ENCODE assay signal across 26 cellular contexts in the genomic region with DNA sequence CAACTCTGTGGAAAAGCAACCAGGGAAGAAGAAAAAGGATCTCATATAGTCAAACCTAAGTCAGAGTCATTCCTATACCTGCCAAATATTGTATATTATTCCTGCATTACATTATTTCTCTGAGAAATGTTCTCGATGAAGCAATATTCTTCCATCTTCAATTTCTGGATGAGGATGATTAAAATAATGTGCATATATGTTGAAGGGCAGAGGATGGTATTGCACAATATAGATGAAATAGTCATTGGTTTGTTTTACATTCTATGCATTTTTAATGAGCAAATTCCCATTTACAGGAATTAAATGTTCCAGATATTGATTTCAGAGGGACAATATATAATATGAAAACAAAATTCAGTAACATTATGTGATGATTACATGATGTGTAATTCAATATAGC.
DNase-seq lines count a peak whose midpoint lies in the region; ATAC-seq, FAIRE-seq and TF ChIP-seq lines count a peak whose summit lies in the region.
"Had no signal": no experiment of that assay in that cellular context is flagged by ENCODE, and none has a peak within 500 bp of the region (broad histone marks: within the 10 kb centered on the region; RNA-seq: fewer than 3 reads in every experiment).

No MANE protein-coding gene starts in this region.

- H3K27me3 ChIP-seq in H9 (ENCODE audit: insufficient read depth, low read length), result no peaks in the 10 kb centered on the region
- H3K27me3 ChIP-seq in IMR-90 (ENCODE audit: control insufficient read depth, insufficient read depth, low read length), result no peaks in the 10 kb centered on the region
- no peaks in the 10 kb centered on the region for H3K27me3 ChIP-seq in H1 (replicated peaks in 1 of 4; ENCODE audit: control insufficient read depth in 3 of 4, extremely low read depth in 1 of 4, insufficient read depth in 3 of 4, low read length in 3 of 4)
- H3K27me3 ChIP-seq: BE2C, BLaER1 had no signal

- H3K23ac ChIP-seq in H9 (ENCODE audit: insufficient read length, low read depth, low read length) (no peak overlapping the region), IMR-90 (ENCODE audit: low read depth, low read length) (no peak overlapping the region), H1 (ENCODE audit: insufficient read length) (no peak overlapping the region)

- no peak overlapping the region for H3K14ac ChIP-seq in H9 (ENCODE audit: insufficient read depth, low read length)
- H3K14ac ChIP-seq in IMR-90 (replicated peaks; ENCODE audit: low read depth, low read length), result no peak overlapping the region
- H3K14ac ChIP-seq in H1 (ENCODE audit: insufficient read length), result no peak overlapping the region

- H3K4ac ChIP-seq in H9 (ENCODE audit: low read depth, low read length) (no peak overlapping the region), IMR-90 (ENCODE audit: low read depth, low read length) (no peak overlapping the region), H1 (replicated peaks; ENCODE audit: insufficient read length, low read depth, low read length) (no peak overlapping the region)

- BruUV-seq in IMR-90 (replicated peaks; lab: Mats Ljungman, UMichigan), result no TSS peak

- TF ChIP-seq CTCF in H9 (conservative IDR thresholded peaks at IDR 0.05), result no peak
- TF ChIP-seq CTCF in IMR-90 (conservative IDR thresholded peaks at IDR 0.05; ENCODE audit: low read depth, low read length), result no peak
- no peak for TF ChIP-seq CTCF in H1 (IDR thresholded peaks at IDR 0.05; ENCODE audit: control extremely low read depth in 1 of 3, insufficient read depth in 1 of 3, low read depth in 1 of 3, low read length in 3 of 3)
- no peak for TF ChIP-seq CTCF in osteocyte (IDR thresholded peaks at IDR 0.05)

- H4K20me1 ChIP-seq in H9 (ENCODE audit: control insufficient read depth, insufficient read depth, insufficient read length), result no peaks in the 10 kb centered on the region
- no peaks in the 10 kb centered on the region for H4K20me1 ChIP-seq in IMR-90 (ENCODE audit: insufficient read depth, low read length)
- H4K20me1 ChIP-seq in H1 (replicated peaks in 1 of 2; ENCODE audit: control insufficient read depth in 1 of 2, insufficient read depth in 2 of 2, low read length in 2 of 2), result no peaks in the 10 kb centered on the region
- H4K20me1 ChIP-seq: BLaER1 had no signal

- H2BK5ac ChIP-seq in H9 (ENCODE audit: insufficient read length, low read length), result no peak overlapping the region
- no peak overlapping the region for H2BK5ac ChIP-seq in IMR-90 (ENCODE audit: low read depth, low read length, poor library complexity, severe bottlenecking)
- H2BK5ac ChIP-seq in H1 (ENCODE audit: low read depth, low read length), result no peak overlapping the region

- H4K91ac ChIP-seq in H9 (ENCODE audit: insufficient read length, low read depth, low read length), result no peak overlapping the region
- no peak overlapping the region for H4K91ac ChIP-seq in IMR-90 (ENCODE audit: insufficient read depth, low read depth, low read length)
- H4K91ac ChIP-seq in H1 (replicated peaks; ENCODE audit: insufficient read length, low read length), result no peak overlapping the region

- H2BK120ac ChIP-seq in H9 (ENCODE audit: low read depth, low read length, poor library complexity, severe bottlenecking) (no peak overlapping the region), IMR-90 (ENCODE audit: low read depth, low read length) (no peak overlapping the region), H1 (replicated peaks; ENCODE audit: low read depth, low read length) (no peak overlapping the region)

- H2BK15ac ChIP-seq in H9 (ENCODE audit: low read depth, low read length) (no peak overlapping the region), IMR-90 (ENCODE audit: low read depth, low read length) (no peak overlapping the region), H1 (ENCODE audit: low read length) (no peak overlapping the region)

- no peaks in the 10 kb centered on the region for H3K9me3 ChIP-seq in H9 (ENCODE audit: control insufficient read depth, low read depth, low read length)
- H3K9me3 ChIP-seq in IMR-90 (ENCODE audit: control insufficient read depth, insufficient read depth, low read length), result no peaks in the 10 kb centered on the region
- H3K9me3 ChIP-seq in H1 (ENCODE audit: insufficient read depth in 2 of 2, low read depth in 1 of 2, low read length in 1 of 2), result no peaks in the 10 kb centered on the region
- H3K9me3 ChIP-seq: BE2C, BLaER1 had no signal

- H3K23me2 ChIP-seq in H9 (ENCODE audit: insufficient read length, low read depth, low read length, poor library complexity, severe bottlenecking), result no peaks in the 10 kb centered on the region
- H3K23me2 ChIP-seq in H1 (ENCODE audit: low read depth, low read length), result no peaks in the 10 kb centered on the region

- H3K56ac ChIP-seq in H9 (ENCODE audit: insufficient read length, low read depth, low read length) (no peak overlapping the region), IMR-90 (ENCODE audit: extremely low read depth, insufficient read depth, low read length) (no peak overlapping the region), H1 (replicated peaks; ENCODE audit: insufficient read length, low read depth, low read length) (no peak overlapping the region)

- no peak overlapping the region for H2AK9ac ChIP-seq in IMR-90 (replicated peaks; ENCODE audit: low read depth, low read length, poor library complexity)

- intact Hi-C loops in IMR-90 (cut with micrococcal nuclease), result no loop called here

- H3K4me3 ChIP-seq in IMR-90 (ENCODE audit: insufficient read depth, low read depth, low read length) (no peak overlapping the region), H1 (ENCODE audit: extremely low read depth in 1 of 4, insufficient read depth in 2 of 4, low read depth in 3 of 4, low read length in 4 of 4) (no peak overlapping the region)
- H3K4me3 ChIP-seq: BLaER1, GM12878 had no signal

- peaks cover 0 to under 1% (median 0%) of the 10 kb centered on the region in 3 experiments; a peak in 4 of 7 replicates for H3K36me3 Mint-ChIP-seq in H9 (ENCODE audit: insufficient read depth in 1 of 3, low read depth in 3 of 3)
- H3K36me3 Mint-ChIP-seq in osteocyte (ENCODE audit: unreplicated experiment), result no peaks in the 10 kb centered on the region
- no peaks in the 10 kb centered on the region for H3K36me3 Mint-ChIP-seq in stimulated activated naive B cell treated with anti-CD40 and anti-IgM and Interleukin-4, amounts not matched to agents 10 μg/mL and 1 μg/mL and 100 μg/mL, for 72 hours
- H3K36me3 Mint-ChIP-seq: CD14-positive monocyte; CD4-positive, alpha-beta memory T cell; CD4-positive, CD25-positive, alpha-beta regulatory T cell; CD8-positive, alpha-beta memory T cell had no signal

- H3K79me1 ChIP-seq in H9 (ENCODE audit: insufficient read depth, low read depth, low read length, poor library complexity, severe bottlenecking), result no peaks in the 10 kb centered on the region
- H3K79me1 ChIP-seq in IMR-90 (ENCODE audit: low read depth in 1 of 2, low read length in 2 of 2), result no peaks in the 10 kb centered on the region
- no peaks in the 10 kb centered on the region for H3K79me1 ChIP-seq in H1 (ENCODE audit: low read depth, low read length)

- no peak for TF ChIP-seq RAD21 in IMR-90 (IDR thresholded peaks at IDR 0.05; ENCODE audit: low read length)
- TF ChIP-seq RAD21 in H1 (IDR thresholded peaks at IDR 0.05 in 1 of 2, conservative IDR thresholded peaks at IDR 0.05 in 1 of 2; ENCODE audit: low read depth in 2 of 2, low read length in 2 of 2), result no peak

- H3K4me1 Mint-ChIP-seq in H9 (peaks cover 15 to 17% of the 10 kb centered on the region in 2 experiments), osteocyte (ENCODE audit: unreplicated experiment) (no peaks in the 10 kb centered on the region)
- H3K4me1 Mint-ChIP-seq in stimulated activated naive B cell treated with anti-CD40 and anti-IgM and Interleukin-4, amounts not matched to agents 10 μg/mL and 1 μg/mL and 100 μg/mL, for 72 hours, result no peaks in the 10 kb centered on the region
- H3K4me1 Mint-ChIP-seq: CD4-positive, alpha-beta memory T cell; CD4-positive, CD25-positive, alpha-beta regulatory T cell; CD8-positive, alpha-beta memory T cell had no signal

- H3K79me2 ChIP-seq in H9 (ENCODE audit: insufficient read depth, low read length) (no peaks in the 10 kb centered on the region), H1 (ENCODE audit: control insufficient read depth in 1 of 2, insufficient read depth in 2 of 2, low read length in 2 of 2) (no peaks in the 10 kb centered on the region)

- H3K9me3 Mint-ChIP-seq in H9 (no peaks in the 10 kb centered on the region), osteocyte (ENCODE audit: unreplicated experiment) (no peaks in the 10 kb centered on the region)
- H3K9me3 Mint-ChIP-seq in stimulated activated naive B cell treated with anti-CD40 and anti-IgM and Interleukin-4, amounts not matched to agents 10 μg/mL and 1 μg/mL and 100 μg/mL, for 72 hours, result no peaks in the 10 kb centered on the region

- ATAC-seq in IMR-90 (ENCODE audit: low read depth), result no peak
- ATAC-seq in stimulated activated naive B cell treated with anti-CD40 and anti-IgM and Interleukin-4, amounts not matched to agents 10 μg/mL and 1 μg/mL and 100 μg/mL, for 72 hours (replicated peaks), result no peak
- ATAC-seq: GM12878 had no signal

- dilution Hi-C loops in IMR-90 (cut with HindIII; ENCODE audit: low sequenced_read_pairs, unreplicated experiment), result no loop called here

- H3T11ph ChIP-seq in H9 (ENCODE audit: low read length), result peak overlapping the region; percentile 6

- H3K9ac ChIP-seq in H9 (ENCODE audit: extremely low read depth, insufficient read length, low read length), result no peak overlapping the region
- H3K9ac ChIP-seq in IMR-90 (ENCODE audit: low read depth, low read length), result no peak overlapping the region
- no peak overlapping the region for H3K9ac ChIP-seq in H1 (replicated peaks in 1 of 4; ENCODE audit: extremely low read depth in 1 of 4, low read depth in 3 of 4, low read length in 3 of 4)
- H3K9ac ChIP-seq: BLaER1 had no signal

- H3K4me1 ChIP-seq in H9 (ENCODE audit: insufficient read depth, low read length), result peaks cover 6% of the 10 kb centered on the region
- H3K4me1 ChIP-seq in IMR-90 (ENCODE audit: control insufficient read depth, insufficient read depth, low read length), result no peaks in the 10 kb centered on the region
- peaks cover 0 to 6% (median 3%) of the 10 kb centered on the region in 4 experiments; a peak in 5 of 7 replicates for H3K4me1 ChIP-seq in H1 (replicated peaks in 1 of 4; ENCODE audit: control insufficient read depth in 3 of 4, insufficient read depth in 4 of 4, low read length in 3 of 4)
- H3K4me1 ChIP-seq: BE2C, BLaER1 had no signal

- H3K4me2 ChIP-seq in H9 (ENCODE audit: insufficient read depth, insufficient read length, low read length) (no peak overlapping the region), IMR-90 (ENCODE audit: low read depth, low read length) (no peak overlapping the region), H1 (ENCODE audit: insufficient read depth in 1 of 2, low read depth in 2 of 2, low read length in 2 of 2) (no peak overlapping the region)
- H3K4me2 ChIP-seq: BLaER1 had no signal

- WGBS in H9 (ENCODE audit: extremely low coverage, insufficient read length, low lambda C conversion rate), result no CpG with 5 or more reads among the region's 1 CpG
- WGBS in IMR-90 (ENCODE audit: extremely low coverage in 2 of 2, insufficient read length in 1 of 2), 2 experiments, result no CpG with 5 or more reads among the region's 1 CpG
- 85% methylated on average over 1 of the region's 1 CpG; no CpG with 5 or more reads in 1 of the 2 experiments for WGBS in H1 (ENCODE audit: extremely low coverage in 1 of 2, insufficient coverage in 1 of 2, insufficient read length in 1 of 2, insufficient replicate concordance in 2 of 2, low coverage in 1 of 2, low lambda C conversion rate in 2 of 2, missing lambda C conversion rate in 1 of 2), 2 experiments

- no peak overlapping the region for H2BK20ac ChIP-seq in H9 (ENCODE audit: low read depth, low read length, poor library complexity, severe bottlenecking)
- no peak overlapping the region for H2BK20ac ChIP-seq in IMR-90 (ENCODE audit: low read depth, low read length)
- H2BK20ac ChIP-seq in H1 (ENCODE audit: low read length), result no peak overlapping the region

- no peak for TF ChIP-seq EP300 in H1 (IDR thresholded peaks at IDR 0.05; ENCODE audit: borderline replicate concordance in 1 of 2, low read depth in 2 of 2, low read length in 2 of 2)

- H2BK12ac ChIP-seq in H9 (ENCODE audit: insufficient read length, low read depth, low read length), result no peak overlapping the region
- no peak overlapping the region for H2BK12ac ChIP-seq in H1 (ENCODE audit: low read depth, low read length)

- in situ Hi-C loops in IMR-90 (cut with MboI; ENCODE audit: low sequenced_read_pairs), result no loop called here

- H4K5ac ChIP-seq in H9 (ENCODE audit: insufficient read length, low read depth, low read length), result no peak overlapping the region
- no peak overlapping the region for H4K5ac ChIP-seq in IMR-90 (ENCODE audit: low read depth, low read length)
- no peak overlapping the region for H4K5ac ChIP-seq in H1 (ENCODE audit: insufficient read length, low read depth, low read length)

- H3K27ac ChIP-seq in H9 (ENCODE audit: insufficient read length, low read depth, low read length), result no peak overlapping the region
- no peak overlapping the region for H3K27ac ChIP-seq in IMR-90 (ENCODE audit: insufficient read depth, low read length)
- H3K27ac ChIP-seq in H1 (ENCODE audit: low read depth, low read length), result no peak overlapping the region
- H3K27ac ChIP-seq: BLaER1 had no signal

- no peak overlapping the region for H3K18ac ChIP-seq in H9 (ENCODE audit: insufficient read length, low read depth, low read length)
- no peak overlapping the region for H3K18ac ChIP-seq in IMR-90 (ENCODE audit: low read depth, low read length)
- no peak overlapping the region for H3K18ac ChIP-seq in H1 (ENCODE audit: extremely low read depth, low read length)

- no peaks in the 10 kb centered on the region for H3K27me3 Mint-ChIP-seq in H9 (ENCODE audit: low read depth)
- no peaks in the 10 kb centered on the region for H3K27me3 Mint-ChIP-seq in osteocyte (ENCODE audit: unreplicated experiment)
- H3K27me3 Mint-ChIP-seq in stimulated activated naive B cell treated with anti-CD40 and anti-IgM and Interleukin-4, amounts not matched to agents 10 μg/mL and 1 μg/mL and 100 μg/mL, for 72 hours, result no peaks in the 10 kb centered on the region
- H3K27me3 Mint-ChIP-seq: CD4-positive, CD25-positive, alpha-beta regulatory T cell had no signal

- no peak overlapping the region for H3K4me3 Mint-ChIP-seq in H9
- no peak overlapping the region for H3K4me3 Mint-ChIP-seq in osteocyte (ENCODE audit: unreplicated experiment)
- no peak overlapping the region for H3K4me3 Mint-ChIP-seq in stimulated activated naive B cell treated with anti-CD40 and anti-IgM and Interleukin-4, amounts not matched to agents 10 μg/mL and 1 μg/mL and 100 μg/mL, for 72 hours
- H3K4me3 Mint-ChIP-seq: CD14-positive monocyte; CD4-positive, alpha-beta memory T cell; CD4-positive, CD25-positive, alpha-beta regulatory T cell; CD8-positive, alpha-beta memory T cell had no signal

- no peak for FAIRE-seq in H1 (lab: Jason Lieb, UNC)
- FAIRE-seq: A204.1, GM12878, GM12892, GM18507 had no signal

- TF ChIP-seq POLR2A in IMR-90 (IDR thresholded peaks at IDR 0.05; ENCODE audit: low read depth, low read length) (no peak), H1 (IDR thresholded peaks at IDR 0.05; ENCODE audit: control extremely low read depth in 1 of 2, low read depth in 2 of 2, low read length in 2 of 2) (no peak)

- H3K36me3 ChIP-seq in IMR-90 (ENCODE audit: control insufficient read depth, insufficient read depth, low read length) (no peaks in the 10 kb centered on the region), H1 (ENCODE audit: control insufficient read depth in 2 of 4, insufficient read depth in 4 of 4, low read length in 3 of 4) (no peaks in the 10 kb centered on the region)
- H3K36me3 ChIP-seq: BE2C, BLaER1 had no signal

- CTCF ChIA-PET in IMR-90 (lab: Yijun Ruan, JAX), result no interaction called here
- CTCF ChIA-PET in H1 (lab: Charles Lee; ENCODE audit: partially characterized antibody), result interaction anchor here (0.9 kb wide), 1 partner anchor 430 kb away, joined by 3 read pairs; no protein-coding TSS in a partner anchor

- H3K9me1 ChIP-seq in IMR-90 (ENCODE audit: insufficient read depth, low read length), result no peaks in the 10 kb centered on the region

- H2AK5ac ChIP-seq in H9 (ENCODE audit: insufficient read length, low read length), result no peak overlapping the region
- no peak overlapping the region for H2AK5ac ChIP-seq in IMR-90 (ENCODE audit: low read depth, low read length)
- no peak overlapping the region for H2AK5ac ChIP-seq in H1 (ENCODE audit: low read depth, low read length)

- POLR2A ChIA-PET in IMR-90 (lab: Charles Lee; ENCODE audit: unreplicated experiment) (no interaction called here), H1 (lab: Charles Lee; ENCODE audit: partially characterized antibody) (no interaction called here)

- H3K27ac Mint-ChIP-seq in H9, result no peak overlapping the region
- H3K27ac Mint-ChIP-seq in osteocyte (ENCODE audit: unreplicated experiment), result no peak overlapping the region
- H3K27ac Mint-ChIP-seq in stimulated activated naive B cell treated with anti-CD40 and anti-IgM and Interleukin-4, amounts not matched to agents 10 μg/mL and 1 μg/mL and 100 μg/mL, for 72 hours, result no peak overlapping the region
- H3K27ac Mint-ChIP-seq: CD4-positive, alpha-beta memory T cell; CD4-positive, CD25-positive, alpha-beta regulatory T cell; CD8-positive, alpha-beta memory T cell had no signal

- H4K8ac ChIP-seq in H9 (replicated peaks; ENCODE audit: insufficient read length, low read depth, low read length) (no peak overlapping the region), IMR-90 (ENCODE audit: low read depth in 2 of 2, low read length in 2 of 2) (no peak overlapping the region), H1 (ENCODE audit: extremely low read depth, insufficient read depth, low read length) (no peak overlapping the region)

- no peak for DNase-seq in H9
- DNase-seq in IMR-90, result no peak
- no peak for DNase-seq in H1 (ENCODE audit: low read depth in 1 of 2, low spot score in 2 of 2)
- DNase-seq in osteocyte (ENCODE audit: extremely low spot score, unreplicated experiment), result no peak
- no peak for DNase-seq in stimulated activated naive B cell treated with anti-CD40 and anti-IgM and Interleukin-4, amounts not matched to agents 10 μg/mL and 1 μg/mL and 100 μg/mL, for 72 hours
- no peak for DNase-seq in activated CD4-positive, alpha-beta T cell treated with anti-CD3 and anti-CD28 coated beads for 1 hour
- DNase-seq: 8988T; ACHN; BE2C; CD4-positive, alpha-beta memory T cell; CD4-positive, CD25-positive, alpha-beta regulatory T cell; CD8-positive, alpha-beta memory T cell; COR-L47; DMS 273 treated with DMSO at 0.1 percent for 48 hours; DMS153; DMS53; DMS79; DND-41; EL; GDM1 had no signal

- H2AFZ ChIP-seq in H9 (ENCODE audit: low read length) (no peak overlapping the region), IMR-90 (replicated peaks; ENCODE audit: low read length, poor library complexity) (no peak overlapping the region), H1 (ENCODE audit: low read length) (no peak overlapping the region)
